ENCODE assay signal across 9 cellular contexts in the genomic region with DNA sequence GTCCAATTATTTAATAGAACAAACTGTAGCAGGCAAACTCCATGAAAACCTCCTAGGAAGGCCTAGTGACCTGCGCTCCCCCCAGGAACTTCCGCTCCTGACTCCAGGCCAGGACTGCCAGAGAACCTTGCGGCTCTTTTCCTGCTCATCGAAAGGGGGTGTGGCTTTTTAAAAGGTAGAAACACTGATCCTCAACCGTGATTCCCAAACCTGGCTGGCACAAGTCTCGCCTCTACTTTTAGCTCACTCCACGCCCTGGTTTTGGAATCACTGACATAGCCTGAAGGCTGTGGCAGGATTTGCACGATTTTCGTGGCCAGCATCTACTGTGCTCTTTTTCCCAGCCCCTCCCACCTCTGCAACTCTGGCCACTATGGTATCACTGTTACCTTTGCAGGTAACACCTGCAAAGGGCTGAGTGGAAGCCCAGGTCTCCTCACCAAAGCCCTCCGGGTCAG. TPM values are rescaled to one million over a fixed set of nuclear protein-coding genes. Genes with fewer than 3 reads are reported as not detected.
DNase-seq lines count a peak whose midpoint lies in the region; ATAC-seq, FAIRE-seq and TF ChIP-seq lines count a peak whose summit lies in the region.
"Had no signal": no experiment of that assay in that cellular context is flagged by ENCODE, and none has a peak within 500 bp of the region (broad histone marks: within the 10 kb centered on the region; RNA-seq: fewer than 3 reads in every experiment).

No MANE protein-coding gene starts in this region.

- no peaks in the 10 kb centered on the region for H3K27me3 ChIP-seq in HUES6 (ENCODE audit: control insufficient read depth, insufficient read depth, low read length)
- H3K27me3 ChIP-seq in small intestine (ENCODE audit: control insufficient read depth in 2 of 2, insufficient read depth in 2 of 2, low read length in 2 of 2): no peaks in the 10 kb centered on the region

- H3K9ac ChIP-seq in HUES6 (ENCODE audit: low read length) (peak overlapping the region; percentile 85), kidney (ENCODE audit: low read length in 2 of 2) (peak overlapping the region; percentile 21 to 85)

- ATAC-seq in HG03442 (IDR thresholded peaks at IDR 0.05; ENCODE audit: unreplicated experiment): no peak
- ATAC-seq in HG02571 (IDR thresholded peaks at IDR 0.05; ENCODE audit: unreplicated experiment): no peak

- TF ChIP-seq CTCF in brain (conservative IDR thresholded peaks at IDR 0.05) (no peak), kidney (IDR thresholded peaks at IDR 0.05; ENCODE audit: borderline replicate concordance, extremely low read depth, insufficient read depth) (no peak), GM10266 (IDR thresholded peaks at IDR 0.05; ENCODE audit: control insufficient read depth, insufficient read depth, low read depth, missing control alignments) (no peak)

- no peaks in the 10 kb centered on the region for H3K36me3 Mint-ChIP-seq in brain
- H3K36me3 Mint-ChIP-seq: immature natural killer cell had no signal

- H3K36me3 ChIP-seq in HUES6 (ENCODE audit: control insufficient read depth, insufficient read depth, low read length) (no peaks in the 10 kb centered on the region), kidney (ENCODE audit: control insufficient read depth in 1 of 2, insufficient read depth in 2 of 2, low read length in 2 of 2) (no peaks in the 10 kb centered on the region), small intestine (ENCODE audit: control insufficient read depth in 2 of 2, insufficient read depth in 2 of 2, low read length in 2 of 2) (no peaks in the 10 kb centered on the region)

- H3K27ac ChIP-seq in HUES6 (ENCODE audit: low read depth, low read length): peak overlapping the region; percentile 95; the same call in 1 of the 2 replicates
- peak overlapping the region; percentile 96 to 99 for H3K27ac ChIP-seq in kidney (ENCODE audit: low read depth in 2 of 2, low read length in 2 of 2)
- peak overlapping the region; percentile 2 to 91 for H3K27ac ChIP-seq in small intestine (ENCODE audit: low read depth in 1 of 2, low read length in 1 of 2)

- H3K9me3 Mint-ChIP-seq in brain: peaks cover 0 to 3% (median 2%) of the 10 kb centered on the region in 5 experiments
- H3K9me3 Mint-ChIP-seq: immature natural killer cell had no signal

- H3K4me3 ChIP-seq in HUES6 (ENCODE audit: low read depth, low read length) (peak overlapping the region; percentile 42), kidney (ENCODE audit: low read length in 2 of 2) (peak overlapping the region; percentile 0 to 27), small intestine (ENCODE audit: low read depth in 1 of 2, low read length in 2 of 2) (no peak overlapping the region)

- peak overlapping the region in 3 of 5 experiments; percentile 97 to 99 (median 98) for H3K27ac Mint-ChIP-seq in brain
- H3K27ac Mint-ChIP-seq: immature natural killer cell had no signal

- peaks cover 6% of the 10 kb centered on the region for H3K27me3 Mint-ChIP-seq in brain

- peak; percentile 84 for DNase-seq in kidney
- DNase-seq in small intestine: peak; percentile 54
- DNase-seq in GM10266 (ENCODE audit: extremely low spot score): no peak
- no peak for DNase-seq in NCI-H1694 treated with DMSO at 0.1 percent for 48 hours (lab: John Stamatoyannopoulos, UW)
- DNase-seq: immature natural killer cell had no signal

- H3K4me1 Mint-ChIP-seq in brain: peaks cover 80% of the 10 kb centered on the region
- H3K4me1 Mint-ChIP-seq: immature natural killer cell had no signal

- intact Hi-C loops in kidney (cut with DNase I): no loop called here

- 18 to 51% (median 38%) methylated on average over 10 of the region's 10 CpGs for WGBS in small intestine, 3 donors

- FAIRE-seq in kidney (lab: Jason Lieb, UNC): no peak
- FAIRE-seq in small intestine (lab: Jason Lieb, UNC): no peak

- H3K4me3 Mint-ChIP-seq in brain: peak overlapping the region in 2 of 5 experiments; percentile 12 to 55
- H3K4me3 Mint-ChIP-seq: immature natural killer cell had no signal

- no peaks in the 10 kb centered on the region for H3K9me3 ChIP-seq in HUES6 (ENCODE audit: control insufficient read depth, insufficient read depth, low read depth, low read length)
- no peaks in the 10 kb centered on the region for H3K9me3 ChIP-seq in kidney (ENCODE audit: control insufficient read depth in 1 of 2, low read length in 2 of 2)
- no peaks in the 10 kb centered on the region for H3K9me3 ChIP-seq in small intestine (ENCODE audit: control insufficient read depth, low read depth)

- H3K4me1 ChIP-seq in HUES6 (ENCODE audit: control insufficient read depth, insufficient read depth, low read length): peaks cover 65% of the 10 kb centered on the region
- peaks cover 23 to 47% of the 10 kb centered on the region in 2 donors for H3K4me1 ChIP-seq in kidney (ENCODE audit: control insufficient read depth in 1 of 2, insufficient read depth in 1 of 2, low read depth in 1 of 2, low read length in 2 of 2)
- H3K4me1 ChIP-seq in small intestine (ENCODE audit: control insufficient read depth in 2 of 2, insufficient read depth in 1 of 2, low read depth in 1 of 2, low read length in 1 of 2): peaks cover 0 to 4% of the 10 kb centered on the region in 2 donors

RNA-seq across cellular contexts. Expression of a gene that starts 43.3 kb away (rescaled TPM):
- polyA plus RNA-seq in brain (ENCODE audit: insufficient read depth, low read depth, low replicate concordance) (8.0 TPM), kidney (ENCODE audit: insufficient read depth, low read depth, low replicate concordance) (11.5 TPM), small intestine (10 to 100 TPM in 1 of 3 donors, 1 to 10 TPM in 2; 1.6 to 20.6 (median 2.0) TPM)
- total RNA-seq in kidney: 134 TPM

RNA-seq across cellular contexts. Expression of a gene that starts 57.6 kb away (rescaled TPM):
- polyA plus RNA-seq in brain (ENCODE audit: insufficient read depth, low read depth, low replicate concordance) (15.2 TPM), kidney (ENCODE audit: insufficient read depth, low read depth, low replicate concordance) (0.39 TPM), small intestine (10 to 100 TPM in 1 of 3 donors, 1 to 10 TPM in 1, under 1 TPM in 1; 0.27 to 21.7 (median 1.1) TPM)
- 0.88 TPM for total RNA-seq in kidney

Comparison
In these comparisons a context has a peak if more than half of its experiments do, and no peak if none do; other contexts are left out.
1. H3K27ac ChIP-seq: peak in every context shown above with its lines; median percentile 98 in kidney; 95 in HUES6; 46 in small intestine.
2. H3K4me3 ChIP-seq: peak in HUES6 (single experiment) and kidney (2 of 2); none in small intestine (0 of 2).
3. DNase-seq: peak in kidney (single experiment) and small intestine (single experiment); none in GM10266 (single experiment) and NCI-H1694 treated with DMSO at 0.1 percent for 48 hours (single experiment).